Comparison of ENCODE assay signal across 33 cellular contexts in genomic region chr3:59433546-59433945, GRCh38.
"Had no signal": no experiment of that assay in that cellular context is flagged by ENCODE, and none has a peak within 500 bp of the region (broad histone marks: within the 10 kb centered on the region; RNA-seq: fewer than 3 reads in every experiment).

No MANE protein-coding gene starts in this region.

- H3K27ac Mint-ChIP-seq: activated B cell treated with CpG ODN at 0.5 μM for 24 hours; activated CD8-positive, alpha-beta T cell treated with anti-CD3 and anti-CD28 coated beads for 36 hours; activated naive CD4-positive, alpha-beta T cell treated with anti-CD3 and anti-CD28 coated beads for 36 hours; activated naive CD4-positive, alpha-beta T cell treated with anti-CD3 and anti-CD28 coated beads, Interleukin-2, amount 50 U/mL, for 24 hours; activated naive CD8-positive, alpha-beta T cell treated with anti-CD3 and anti-CD28 coated beads for 36 hours; activated naive CD8-positive, alpha-beta T cell treated with anti-CD3 and anti-CD28 coated beads, Interleukin-2, amount 50 U/mL, for 24 hours; activated T-helper 17 cell treated with anti-CD3 and anti-CD28 coated beads, Interleukin-2, amount 50 U/mL, for 72 hours; T-helper 17 cell; T-helper 2 cell treated with Interferon-gamma antibody and Interleukin-4, amounts not matched to agents 5 μg/mL and 100 μg/mL, for 36 hours had no signal

- H3K9me3 ChIP-seq: adrenal gland, ascending aorta, colonic mucosa, esophagus squamous epithelium had no signal

- ATAC-seq: activated CD4-positive, CD25-positive, alpha-beta regulatory T cell treated with anti-CD3 and anti-CD28 coated beads, Interleukin-2, amount 50 U/mL, for 24 hours; activated CD8-positive, alpha-beta T cell treated with anti-CD3 and anti-CD28 coated beads for 36 hours; activated naive CD8-positive, alpha-beta T cell treated with anti-CD3 and anti-CD28 coated beads, Interleukin-2, amount 50 U/mL, for 24 hours; activated T-cell treated with anti-CD3 and anti-CD28 coated beads, Interleukin-2, amount 50 U/mL, for 4 hours; activated T-helper 17 cell treated with anti-CD3 and anti-CD28 coated beads, Interleukin-2, amount 50 U/mL, for 72 hours; T-helper 17 cell had no signal

- H3K36me3 Mint-ChIP-seq: activated naive CD4-positive, alpha-beta T cell treated with anti-CD3 and anti-CD28 coated beads, Interleukin-2, amount 50 U/mL, for 24 hours had no signal

- DNase-seq: activated B cell treated with CpG ODN at 0.5 μM for 24 hours; activated CD4-positive, alpha-beta T cell treated with anti-CD3 and anti-CD28 coated beads for 48 hours; activated CD4-positive, alpha-beta T cell treated with anti-CD3 and anti-CD28 coated beads, Interleukin-2, amount 50 U/mL, for 1 hour; activated CD4-positive, alpha-beta T cell treated with anti-CD3 and anti-CD28 coated beads, Interleukin-2, amount 50 U/mL, for 48 hours; activated CD8-positive, alpha-beta memory T cell treated with anti-CD3 and anti-CD28 coated beads for 24 hours; activated CD8-positive, alpha-beta T cell treated with anti-CD3 and anti-CD28 coated beads for 36 hours; activated effector memory CD4-positive, alpha-beta T cell treated with Interleukin-2 at 50 U/mL for 16 hours; activated naive CD4-positive, alpha-beta T cell treated with anti-CD3 and anti-CD28 coated beads for 36 hours; activated naive CD8-positive, alpha-beta T cell treated with anti-CD3 and anti-CD28 coated beads for 36 hours; activated naive CD8-positive, alpha-beta T cell treated with anti-CD3 and anti-CD28 coated beads, Interleukin-2, amount 50 U/mL, for 24 hours; activated T-cell treated with anti-CD3 and anti-CD28 coated beads, Interleukin-2, amount 50 U/mL, for 4 hours; adrenal gland; brain microvascular endothelial cell; colonic mucosa; effector CD8-positive, alpha-beta T cell; esophagus squamous epithelium; foreskin fibroblast; head of caudate nucleus; T-helper 1 cell; T-helper 17 cell; T1000; WERI-Rb-1 had no signal

- H3K4me3 Mint-ChIP-seq: activated B cell treated with CpG ODN at 0.5 μM for 24 hours; activated CD8-positive, alpha-beta T cell treated with anti-CD3 and anti-CD28 coated beads for 36 hours; activated naive CD4-positive, alpha-beta T cell treated with anti-CD3 and anti-CD28 coated beads for 36 hours; activated naive CD4-positive, alpha-beta T cell treated with anti-CD3 and anti-CD28 coated beads, Interleukin-2, amount 50 U/mL, for 24 hours; activated naive CD8-positive, alpha-beta T cell treated with anti-CD3 and anti-CD28 coated beads for 36 hours; activated naive CD8-positive, alpha-beta T cell treated with anti-CD3 and anti-CD28 coated beads, Interleukin-2, amount 50 U/mL, for 24 hours; activated T-cell treated with anti-CD3 and anti-CD28 coated beads, Interleukin-2, amount 50 U/mL, for 4 hours; activated T-helper 17 cell treated with anti-CD3 and anti-CD28 coated beads, Interleukin-2, amount 50 U/mL, for 72 hours; central memory CD8-positive, alpha-beta T cell; T-helper 17 cell; T-helper 2 cell treated with Interferon-gamma antibody and Interleukin-4, amounts not matched to agents 5 μg/mL and 100 μg/mL, for 36 hours had no signal

- H3K27me3 ChIP-seq: adrenal gland, ascending aorta, brain microvascular endothelial cell, colonic mucosa, esophagus squamous epithelium had no signal

- H3K36me3 ChIP-seq: adrenal gland, ascending aorta, brain microvascular endothelial cell, colonic mucosa, esophagus squamous epithelium, WERI-Rb-1 had no signal

- FAIRE-seq: bronchial epithelial cell, endometrium, endothelial cell of umbilical vein, frontal cortex had no signal

- H3K27me3 Mint-ChIP-seq: activated B cell treated with CpG ODN at 0.5 μM for 24 hours; activated CD8-positive, alpha-beta T cell treated with anti-CD3 and anti-CD28 coated beads for 36 hours; activated naive CD4-positive, alpha-beta T cell treated with anti-CD3 and anti-CD28 coated beads, Interleukin-2, amount 50 U/mL, for 24 hours; activated naive CD8-positive, alpha-beta T cell treated with anti-CD3 and anti-CD28 coated beads for 36 hours; activated naive CD8-positive, alpha-beta T cell treated with anti-CD3 and anti-CD28 coated beads, Interleukin-2, amount 50 U/mL, for 24 hours; activated T-helper 17 cell treated with anti-CD3 and anti-CD28 coated beads, Interleukin-2, amount 50 U/mL, for 72 hours; central memory CD8-positive, alpha-beta T cell; T-helper 17 cell had no signal

- H3K9me3 Mint-ChIP-seq: activated B cell treated with CpG ODN at 0.5 μM for 24 hours had no signal

- H3K4me1 Mint-ChIP-seq: activated B cell treated with CpG ODN at 0.5 μM for 24 hours; activated T-helper 17 cell treated with anti-CD3 and anti-CD28 coated beads, Interleukin-2, amount 50 U/mL, for 72 hours; central memory CD8-positive, alpha-beta T cell had no signal

- H3K4me3 ChIP-seq: adrenal gland, ascending aorta, colonic mucosa, esophagus squamous epithelium had no signal

- H3K4me1 ChIP-seq: adrenal gland, ascending aorta, colonic mucosa, esophagus squamous epithelium had no signal

- H3K27ac ChIP-seq: adrenal gland, ascending aorta, brain microvascular endothelial cell, colonic mucosa, epithelial cell of prostate, esophagus squamous epithelium, WERI-Rb-1 had no signal
